Comparison of ENCODE assay signal across 9 cellular contexts in the genomic region with DNA sequence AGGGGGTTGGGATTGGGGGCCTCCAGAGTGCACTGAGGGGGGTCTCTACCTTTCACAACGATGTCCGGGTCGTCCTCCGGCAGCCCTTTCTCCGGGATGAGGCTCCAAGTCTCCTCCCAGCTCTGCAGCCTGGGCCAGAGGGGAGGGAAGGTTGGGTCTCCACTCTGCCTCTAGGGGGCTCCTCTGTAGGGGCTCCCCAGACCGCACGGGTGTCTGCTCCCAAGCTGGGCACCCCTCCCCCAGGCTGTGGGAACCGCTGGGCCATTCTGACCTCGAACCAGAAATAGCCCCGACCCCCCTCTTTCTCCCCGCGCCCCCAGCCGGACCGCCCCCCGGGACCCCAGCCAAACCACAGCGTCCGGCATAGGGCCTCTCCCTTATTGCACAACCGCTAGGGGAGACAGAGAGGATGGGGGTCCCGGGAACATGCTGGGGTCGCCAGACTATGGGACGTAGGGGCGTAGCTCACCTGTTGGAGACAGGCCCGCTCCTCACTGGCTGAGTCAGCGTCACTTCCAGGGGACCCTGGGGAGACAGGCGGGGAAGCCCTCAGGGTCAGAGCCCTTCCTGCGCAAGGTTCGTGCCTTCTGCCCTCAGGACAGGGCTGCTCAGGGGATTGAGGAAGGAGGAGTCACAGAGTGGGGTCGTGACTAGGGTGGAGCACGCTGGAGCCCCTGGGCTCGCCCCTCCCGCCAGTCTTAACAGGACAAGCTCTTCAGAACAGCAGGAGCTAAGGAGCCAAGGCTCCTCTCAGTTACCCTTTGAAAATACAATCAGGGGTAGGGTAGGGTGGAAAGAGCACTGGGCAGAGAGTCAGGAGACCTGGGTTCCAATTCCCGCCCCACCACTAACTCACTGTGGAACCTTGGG. TPM values are rescaled to one million over a fixed set of nuclear protein-coding genes. Genes with fewer than 3 reads are reported as not detected.
DNase-seq lines count a peak whose midpoint lies in the region; ATAC-seq, FAIRE-seq and TF ChIP-seq lines count a peak whose summit lies in the region.
"Had no signal": no experiment of that assay in that cellular context is flagged by ENCODE, and none has a peak within 500 bp of the region (broad histone marks: within the 10 kb centered on the region; RNA-seq: fewer than 3 reads in every experiment).

No MANE protein-coding gene starts in this region.

- H3K79me2 ChIP-seq in keratinocyte (ENCODE audit: control insufficient read depth, insufficient read depth, low read length): peaks cover 16% of the 10 kb centered on the region

- dilution Hi-C loops in keratinocyte (cut with MboI; ENCODE audit: extremely low pct_ligation_motif_present, low sequenced_read_pairs): no loop called here

- DNase-seq in DMS 273 (lab: John Stamatoyannopoulos, UW; ENCODE audit: unreplicated experiment): peak; percentile 42
- no peak for DNase-seq in DMS 273 treated with DMSO at 0.1 percent for 48 hours (lab: John Stamatoyannopoulos, UW)
- no peak for DNase-seq in LNCaP clone FGC (ENCODE audit: low read depth)
- DNase-seq in keratinocyte (ENCODE audit: low read depth, low spot score): no peak
- DNase-seq in activated CD4-positive, CD25-positive, alpha-beta regulatory T cell (lab: John Stamatoyannopoulos, UW): no peak

- peak; percentile 33; the same call in 1 of the 2 replicates for TF ChIP-seq CTCF in LNCaP clone FGC (IDR thresholded peaks at IDR 0.05; ENCODE audit: control insufficient read depth, extremely low read depth, insufficient read depth)
- TF ChIP-seq CTCF in brain (conservative IDR thresholded peaks at IDR 0.05): peak; percentile 37 to 42
- peak; percentile 34 to 62 (median 40) for TF ChIP-seq CTCF in keratinocyte (optimal IDR thresholded peaks at IDR 0.05 in 1 of 3, IDR thresholded peaks at IDR 0.05 in 1 of 3, conservative IDR thresholded peaks at IDR 0.05 in 1 of 3; ENCODE audit: extremely low read depth in 1 of 3, insufficient read depth in 2 of 3, low read length in 3 of 3)

- H3K36me3 ChIP-seq in keratinocyte (ENCODE audit: control insufficient read depth in 2 of 2, extremely low read depth in 1 of 2, insufficient read depth in 2 of 2, low read length in 2 of 2) (peaks cover 23 to 25% of the 10 kb centered on the region in 2 experiments), thymus (ENCODE audit: control insufficient read depth, insufficient read depth) (no peaks in the 10 kb centered on the region)

- peak overlapping the region; percentile 63; the same call in 1 of the 2 replicates for H3K4me3 ChIP-seq in LNCaP clone FGC (ENCODE audit: low read depth, low read length)
- peak overlapping the region; percentile 48 to 93 (median 92) for H3K4me3 ChIP-seq in keratinocyte (ENCODE audit: control insufficient read depth in 2 of 3, extremely low read depth in 1 of 3, insufficient read depth in 2 of 3, low read depth in 1 of 3, low read length in 3 of 3)
- H3K4me3 ChIP-seq in thymus (ENCODE audit: low read length): no peak overlapping the region

- FAIRE-seq in keratinocyte (lab: Jason Lieb, UNC): no peak
- FAIRE-seq: A204.1 had no signal

- H3K27ac ChIP-seq in keratinocyte (ENCODE audit: control insufficient read depth, insufficient read depth, low read length) (no peak overlapping the region), thymus (ENCODE audit: low read depth) (peak overlapping the region; percentile 15)

- H3K27me3 ChIP-seq in keratinocyte (ENCODE audit: control insufficient read depth, extremely low read depth, insufficient read depth, low read length) (no peaks in the 10 kb centered on the region), thymus (ENCODE audit: control insufficient read depth, insufficient read depth) (peaks cover 75% of the 10 kb centered on the region)

- H3K4me2 ChIP-seq in keratinocyte (ENCODE audit: control insufficient read depth, extremely low read depth, insufficient read depth, low read depth, low read length): peak overlapping the region; percentile 91

- H3K9me1 ChIP-seq in keratinocyte (ENCODE audit: control insufficient read depth, extremely low read depth, insufficient read depth, low read length): peaks cover 4% of the 10 kb centered on the region

- peaks cover 10% of the 10 kb centered on the region for H3K36me3 Mint-ChIP-seq in brain

- H2AFZ ChIP-seq in keratinocyte (ENCODE audit: control insufficient read depth, low read length): no peak overlapping the region

- 4% methylated on average over 32 of the region's 32 CpGs for WGBS in thymus

- H3K4me3 Mint-ChIP-seq in brain: peak overlapping the region; percentile 78 to 95 (median 89)

- H3K4me1 ChIP-seq in keratinocyte (ENCODE audit: control insufficient read depth, extremely low read depth, insufficient read depth, low read length): peaks cover 58% of the 10 kb centered on the region
- H3K4me1 ChIP-seq in thymus (ENCODE audit: control insufficient read depth, insufficient read depth, low read length): peaks cover 27% of the 10 kb centered on the region

- no peaks in the 10 kb centered on the region for H3K9me3 Mint-ChIP-seq in brain

- H3K9me3 ChIP-seq in keratinocyte (ENCODE audit: control insufficient read depth, low read depth, low read length): no peaks in the 10 kb centered on the region
- peaks cover 2% of the 10 kb centered on the region for H3K9me3 ChIP-seq in thymus (ENCODE audit: control insufficient read depth)

- peak overlapping the region; percentile 22 for H3K9ac ChIP-seq in keratinocyte (ENCODE audit: control insufficient read depth, extremely low read depth, insufficient read depth, low read length)

- peak overlapping the region in 4 of 5 experiments; percentile 50 to 77 (median 68) for H3K27ac Mint-ChIP-seq in brain

- H3K27me3 Mint-ChIP-seq in brain: peaks cover 8% of the 10 kb centered on the region

- peaks cover 6% of the 10 kb centered on the region for H4K20me1 ChIP-seq in keratinocyte (ENCODE audit: control insufficient read depth, extremely low read depth, insufficient read depth, low read length)

- no peak for ATAC-seq in HG02610 (IDR thresholded peaks at IDR 0.05; ENCODE audit: unreplicated experiment)

- peaks cover 33% of the 10 kb centered on the region for H3K4me1 Mint-ChIP-seq in brain

RNA-seq across cellular contexts. Expression of a gene that starts 2.7 kb away (rescaled TPM):
- polyA plus RNA-seq in brain (ENCODE audit: insufficient read depth, low read depth, low replicate concordance): 38.5 TPM
- polyA plus RNA-seq in keratinocyte: 3.1 to 10.7 TPM (median 4.9 TPM) in 3 replicates
- polyA plus RNA-seq in keratinocyte (2011; ENCODE audit: low read depth): 11.6 TPM
- 2.5 and 7.9 TPM in 2 replicates for polyA plus RNA-seq in keratinocyte (2011; cell fraction: cytosol; rRNA removed)
- polyA plus RNA-seq in keratinocyte (2011; cell fraction: nucleus; rRNA removed): 13.2 and 20.7 TPM in 2 replicates
- polyA plus RNA-seq in keratinocyte (2012; ENCODE audit: low replicate concordance): 10.7 and 25.0 TPM in 2 replicates
- 2.9 to 4.3 TPM (median 3.1 TPM) in 3 replicates for polyA minus RNA-seq in keratinocyte
- 17.3 TPM for polyA minus RNA-seq in keratinocyte (2011; cell fraction: cytosol; rRNA and poly(A)+ RNA removed)
- 13.1 and 17.9 TPM in 2 replicates for polyA minus RNA-seq in keratinocyte (2011; cell fraction: nucleus; rRNA and poly(A)+ RNA removed)
- 20.3 TPM for polyA plus RNA-seq in thymus

RNA-seq across cellular contexts. Expression of a gene that starts 7.5 kb away (rescaled TPM):
- 3.1 TPM for polyA plus RNA-seq in brain (ENCODE audit: insufficient read depth, low read depth, low replicate concordance)
- 0.02 to 0.05 TPM (median 0.03 TPM) in 3 replicates for polyA plus RNA-seq in keratinocyte
- not detected for polyA plus RNA-seq in keratinocyte (2011; ENCODE audit: low read depth)
- polyA plus RNA-seq in keratinocyte (2011; cell fraction: cytosol; rRNA removed): not detected in 2 replicates
- 0.17 and 0.27 TPM in 2 replicates for polyA plus RNA-seq in keratinocyte (2011; cell fraction: nucleus; rRNA removed)
- 0.18 TPM in 1 of 2 replicates, not detected in the other for polyA plus RNA-seq in keratinocyte (2012; ENCODE audit: low replicate concordance)
- 0.20 TPM in 1 of 3 replicates, not detected in the others for polyA minus RNA-seq in keratinocyte
- polyA minus RNA-seq in keratinocyte (2011; cell fraction: cytosol; rRNA and poly(A)+ RNA removed): not detected
- polyA minus RNA-seq in keratinocyte (2011; cell fraction: nucleus; rRNA and poly(A)+ RNA removed): not detected in 2 replicates
- 1.2 TPM for polyA plus RNA-seq in thymus

RNA-seq across cellular contexts. Expression of a gene that starts 8.2 kb away (rescaled TPM):
- polyA plus RNA-seq in brain (ENCODE audit: insufficient read depth, low read depth, low replicate concordance): 20.0 TPM
- polyA plus RNA-seq in keratinocyte: 0.46 to 2.0 TPM (median 0.71 TPM) in 3 replicates
- polyA plus RNA-seq in keratinocyte (2011; ENCODE audit: low read depth): 0.26 TPM
- polyA plus RNA-seq in keratinocyte (2011; cell fraction: cytosol; rRNA removed): 0.23 and 0.34 TPM in 2 replicates
- 3.2 and 3.7 TPM in 2 replicates for polyA plus RNA-seq in keratinocyte (2011; cell fraction: nucleus; rRNA removed)
- polyA plus RNA-seq in keratinocyte (2012; ENCODE audit: low replicate concordance): 0.24 and 1.7 TPM in 2 replicates
- polyA minus RNA-seq in keratinocyte: 0.76 to 3.8 TPM (median 1.1 TPM) in 3 replicates
- not detected for polyA minus RNA-seq in keratinocyte (2011; cell fraction: cytosol; rRNA and poly(A)+ RNA removed)
- 1.8 and 2.3 TPM in 2 replicates for polyA minus RNA-seq in keratinocyte (2011; cell fraction: nucleus; rRNA and poly(A)+ RNA removed)
- polyA plus RNA-seq in thymus: 2.1 TPM

RNA-seq across cellular contexts. Expression of a gene that starts 15.0 kb away (rescaled TPM):
- polyA plus RNA-seq in brain (ENCODE audit: insufficient read depth, low read depth, low replicate concordance) (65.3 TPM), keratinocyte (13.5 to 17.8 TPM (median 14.5 TPM) in 3 replicates), thymus (11.3 TPM)
- polyA plus RNA-seq in keratinocyte (2011; ENCODE audit: low read depth): 6.1 TPM
- 7.8 and 11.8 TPM in 2 replicates for polyA plus RNA-seq in keratinocyte (2011; cell fraction: cytosol; rRNA removed)
- 58.1 and 66.0 TPM in 2 replicates for polyA plus RNA-seq in keratinocyte (2011; cell fraction: nucleus; rRNA removed)
- polyA plus RNA-seq in keratinocyte (2012; ENCODE audit: low replicate concordance): 17.2 and 18.2 TPM in 2 replicates
- polyA minus RNA-seq in keratinocyte: 9.2 to 20.5 TPM (median 9.6 TPM) in 3 replicates
- polyA minus RNA-seq in keratinocyte (2011; cell fraction: cytosol; rRNA and poly(A)+ RNA removed): 6.7 TPM
- 9.0 and 10.3 TPM in 2 replicates for polyA minus RNA-seq in keratinocyte (2011; cell fraction: nucleus; rRNA and poly(A)+ RNA removed)
